Comparison of ENCODE assay signal across 13 cellular contexts in the genomic region with DNA sequence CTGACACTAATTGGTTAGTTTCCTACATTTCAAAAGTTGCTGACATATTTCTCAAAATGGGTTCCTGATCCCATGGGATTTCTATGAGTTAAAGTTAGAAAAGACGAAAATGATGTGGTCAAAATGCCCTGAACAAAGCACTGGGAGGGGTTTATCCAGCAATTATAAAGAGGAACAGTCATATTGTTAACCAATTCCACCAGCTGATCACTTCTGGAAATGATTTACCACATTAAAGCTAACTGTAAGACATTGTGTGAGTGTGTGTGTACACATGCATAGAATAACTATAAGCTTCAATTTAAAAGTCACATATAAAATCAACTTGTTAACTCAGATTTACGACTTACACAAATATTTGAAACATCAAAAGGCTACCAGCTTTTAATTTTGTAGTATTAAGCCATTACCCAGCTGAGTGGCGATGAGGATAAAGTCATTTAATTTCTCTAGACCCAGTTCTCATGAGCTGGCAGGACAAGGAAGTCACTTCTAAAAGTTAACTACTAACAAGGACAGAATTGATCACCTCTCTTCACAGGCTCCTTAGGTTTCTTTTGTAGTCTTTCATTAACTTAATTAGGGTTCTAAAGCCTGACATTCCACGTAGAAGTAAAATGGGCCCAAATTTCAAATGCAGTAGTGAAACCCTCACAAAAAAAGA. TPM values are rescaled to one million over a fixed set of nuclear protein-coding genes. Genes with fewer than 3 reads are reported as not detected.
DNase-seq lines count a peak whose midpoint lies in the region; ATAC-seq, FAIRE-seq and TF ChIP-seq lines count a peak whose summit lies in the region.
"Had no signal": no experiment of that assay in that cellular context is flagged by ENCODE, and none has a peak within 500 bp of the region (broad histone marks: within the 10 kb centered on the region; RNA-seq: fewer than 3 reads in every experiment).

No MANE protein-coding gene starts in this region.

- H3K79me2 ChIP-seq in GM12878 (ENCODE audit: control insufficient read depth, insufficient read depth, low read length) = peaks cover 5% of the 10 kb centered on the region
- H3K79me2 ChIP-seq in neural progenitor cell (ENCODE audit: low read depth) = no peaks in the 10 kb centered on the region

- 84% methylated on average over 4 of the region's 4 CpGs for WGBS in GM12878 (ENCODE audit: insufficient coverage, insufficient replicate concordance, low lambda C conversion rate, missing lambda C conversion rate)

- POLR2A ChIA-PET in GM12878 (lab: Charles Lee) = interaction anchor here (0.8 to 9.1 kb wide), 11 partner anchors 10 to 100 kb away, joined by 3 to 114 read pairs (median 4); no protein-coding TSS in a partner anchor

- H3K9ac ChIP-seq in GM12878 (ENCODE audit: control insufficient read depth, insufficient read depth, low read length) (no peak overlapping the region), neural progenitor cell (no peak overlapping the region)
- H3K9ac ChIP-seq: KMS-11 had no signal

- H3K4me1 ChIP-seq in GM12878 (ENCODE audit: control insufficient read depth, insufficient read depth, low read length) (peaks cover 18% of the 10 kb centered on the region), neural progenitor cell (peaks cover 37% of the 10 kb centered on the region)
- H3K4me1 ChIP-seq: thyroid gland had no signal

- BruUV-seq in GM12878 (replicated peaks; lab: Mats Ljungman, UMichigan) = no TSS peak

- H3K4me1 Mint-ChIP-seq in neural progenitor cell = peaks cover 6% of the 10 kb centered on the region
- H3K4me1 Mint-ChIP-seq in activated T-helper 1 cell treated with anti-CD3 and anti-CD28 coated beads, Interleukin-12 subunit alpha, Interleukin-12 subunit beta, Interleukin-2, Interleukin-4 antibody, amounts not matched to agents 30 ng/mL and 10 ng/mL and 1 ng/mL, durations not matched to agents 14 hours and 24 hours and 36 hours (ENCODE audit: low read depth) = peaks cover 61% of the 10 kb centered on the region

- TF ChIP-seq CTCF in GM12878 (IDR thresholded peaks at IDR 0.05 in 2 of 3, conservative IDR thresholded peaks at IDR 0.05 in 1 of 3; ENCODE audit: control insufficient read depth in 2 of 3, extremely low read depth in 1 of 3, insufficient read depth in 1 of 3, low read depth in 3 of 3, low read length in 3 of 3) = no peak
- no peak for TF ChIP-seq CTCF in neural progenitor cell (IDR thresholded peaks at IDR 0.05)
- TF ChIP-seq CTCF in GM13976 (IDR thresholded peaks at IDR 0.05; ENCODE audit: borderline replicate concordance, control extremely low read depth, extremely low read depth, insufficient read depth, missing control alignments) = no peak

- no peaks in the 10 kb centered on the region for H3K27me3 Mint-ChIP-seq in neural progenitor cell (ENCODE audit: insufficient read depth, low read depth)
- no peaks in the 10 kb centered on the region for H3K27me3 Mint-ChIP-seq in activated T-helper 1 cell treated with anti-CD3 and anti-CD28 coated beads, Interleukin-12 subunit alpha, Interleukin-12 subunit beta, Interleukin-2, Interleukin-4 antibody, amounts not matched to agents 30 ng/mL and 10 ng/mL and 1 ng/mL, durations not matched to agents 14 hours and 24 hours and 36 hours (ENCODE audit: insufficient read depth)
- H3K27me3 Mint-ChIP-seq: memory B cell had no signal

- H3K4me2 ChIP-seq in GM12878 (ENCODE audit: control insufficient read depth, insufficient read depth) (no peak overlapping the region), neural progenitor cell (peak overlapping the region; percentile 11)
- H3K4me2 ChIP-seq: KMS-11 had no signal

- DNase-seq in GM12878 (ENCODE audit: low read depth, low spot score) = no peak
- DNase-seq in neural progenitor cell (ENCODE audit: low spot score) = no peak
- DNase-seq in GM13976 (ENCODE audit: low spot score) = no peak
- DNase-seq in activated T-helper 1 cell treated with anti-CD3 and anti-CD28 coated beads, Interleukin-12 subunit alpha, Interleukin-12 subunit beta, Interleukin-2, Interleukin-4 antibody, amounts not matched to agents 30 ng/mL and 10 ng/mL and 1 ng/mL, durations not matched to agents 14 hours and 24 hours and 36 hours (ENCODE audit: low spot score) = no peak
- no peak for DNase-seq in effector CD8-positive, alpha-beta T cell (lab: John Stamatoyannopoulos, UW)
- DNase-seq: activated naive CD4-positive, alpha-beta T cell treated with Interleukin-2 at 50 U/mL for 16 hours; NCI-H446 treated with DMSO at 0.1 percent for 48 hours; thyroid gland had no signal

- peak in 1 of 2 experiments; percentile 67; a peak in 2 of 4 replicates for TF ChIP-seq EP300 in GM12878 (IDR thresholded peaks at IDR 0.05; ENCODE audit: borderline replicate concordance in 1 of 2, control insufficient read depth in 1 of 2, low read depth in 2 of 2, low read length in 2 of 2)

- H3K27ac ChIP-seq in GM12878 (ENCODE audit: control insufficient read depth, insufficient read depth) (no peak overlapping the region), neural progenitor cell (no peak overlapping the region)
- H3K27ac ChIP-seq: KMS-11, thyroid gland had no signal

- no peaks in the 10 kb centered on the region for H3K9me3 Mint-ChIP-seq in neural progenitor cell
- no peaks in the 10 kb centered on the region for H3K9me3 Mint-ChIP-seq in activated T-helper 1 cell treated with anti-CD3 and anti-CD28 coated beads, Interleukin-12 subunit alpha, Interleukin-12 subunit beta, Interleukin-2, Interleukin-4 antibody, amounts not matched to agents 30 ng/mL and 10 ng/mL and 1 ng/mL, durations not matched to agents 14 hours and 24 hours and 36 hours
- H3K9me3 Mint-ChIP-seq: memory B cell had no signal

- H4K20me1 ChIP-seq in GM12878 (ENCODE audit: control insufficient read depth, insufficient read depth) (no peaks in the 10 kb centered on the region), neural progenitor cell (ENCODE audit: low read depth) (no peaks in the 10 kb centered on the region)

- peak; percentile 61 for FAIRE-seq in GM12878 (lab: Jason Lieb, UNC)

- H2AFZ ChIP-seq in GM12878 (ENCODE audit: control insufficient read depth, low read depth, low read length) (peak overlapping the region; percentile 26; the same call in 1 of the 2 replicates), neural progenitor cell (replicated peaks) (no peak overlapping the region)

- no peak overlapping the region for H3K27ac Mint-ChIP-seq in neural progenitor cell
- no peak overlapping the region for H3K27ac Mint-ChIP-seq in activated T-helper 1 cell treated with anti-CD3 and anti-CD28 coated beads, Interleukin-12 subunit alpha, Interleukin-12 subunit beta, Interleukin-2, Interleukin-4 antibody, amounts not matched to agents 30 ng/mL and 10 ng/mL and 1 ng/mL, durations not matched to agents 14 hours and 24 hours and 36 hours
- H3K27ac Mint-ChIP-seq: memory B cell had no signal

- TF ChIP-seq RAD21 in GM12878 (IDR thresholded peaks at IDR 0.05; ENCODE audit: insufficient read depth, low read depth, low read length) = no peak

- CTCF ChIA-PET in GM12878 (lab: Yijun Ruan, JAX) = interaction anchor here (1.0 to 1.6 kb wide), 6 partner anchors 10 to 180 kb away, joined by 3 to 8 read pairs (median 5); no protein-coding TSS in a partner anchor

- peaks cover 0 to 3% of the 10 kb centered on the region in 2 experiments; a peak in 2 of 4 replicates for H3K36me3 ChIP-seq in GM12878 (ENCODE audit: control insufficient read depth in 2 of 2, insufficient read depth in 2 of 2, low read length in 1 of 2)
- H3K36me3 ChIP-seq in neural progenitor cell = no peaks in the 10 kb centered on the region

- H3K36me3 Mint-ChIP-seq in neural progenitor cell = no peaks in the 10 kb centered on the region
- peaks cover 28% of the 10 kb centered on the region for H3K36me3 Mint-ChIP-seq in activated T-helper 1 cell treated with anti-CD3 and anti-CD28 coated beads, Interleukin-12 subunit alpha, Interleukin-12 subunit beta, Interleukin-2, Interleukin-4 antibody, amounts not matched to agents 30 ng/mL and 10 ng/mL and 1 ng/mL, durations not matched to agents 14 hours and 24 hours and 36 hours (ENCODE audit: low read depth)

- H3K4me3 Mint-ChIP-seq in neural progenitor cell = no peak overlapping the region
- H3K4me3 Mint-ChIP-seq in activated T-helper 1 cell treated with anti-CD3 and anti-CD28 coated beads, Interleukin-12 subunit alpha, Interleukin-12 subunit beta, Interleukin-2, Interleukin-4 antibody, amounts not matched to agents 30 ng/mL and 10 ng/mL and 1 ng/mL, durations not matched to agents 14 hours and 24 hours and 36 hours = no peak overlapping the region
- H3K4me3 Mint-ChIP-seq: memory B cell had no signal

- RAD21 ChIA-PET in GM12878 (lab: Charles Lee; ENCODE audit: unreplicated experiment) = interaction anchor here (0.5 to 14.2 kb wide), 14 partner anchors 9 to 136 kb away, joined by 3 to 414 read pairs (median 4); no protein-coding TSS in a partner anchor

- H3K4me3 ChIP-seq in GM12878 (no peak overlapping the region), neural progenitor cell (no peak overlapping the region)
- H3K4me3 ChIP-seq: thyroid gland had no signal

- SMC1A ChIA-PET in GM12878 (lab: Charles Lee; ENCODE audit: uncharacterized antibody, unreplicated experiment) = interaction anchor here (0.7 to 10.5 kb wide), 20 partner anchors 9 to 180 kb away, joined by 3 to 359 read pairs (median 4); no protein-coding TSS in a partner anchor

- H3F3A ChIP-seq in neural progenitor cell (ENCODE audit: low read depth) = no peaks in the 10 kb centered on the region

- H3K27me3 ChIP-seq in GM12878 (replicated peaks in 1 of 2; ENCODE audit: control insufficient read depth in 2 of 2, insufficient read depth in 2 of 2, low read length in 1 of 2) (no peaks in the 10 kb centered on the region), neural progenitor cell (no peaks in the 10 kb centered on the region)
- H3K27me3 ChIP-seq: thyroid gland had no signal

- intact Hi-C loops in GM12878 (cut with micrococcal nuclease; ENCODE audit: unreplicated experiment) = no loop called here
- intact Hi-C loops in activated T-helper 1 cell treated with anti-CD3 and anti-CD28 coated beads, Interleukin-12 subunit alpha, Interleukin-12 subunit beta, Interleukin-2, Interleukin-4 antibody, amounts not matched to agents 30 ng/mL and 10 ng/mL and 1 ng/mL, durations not matched to agents 14 hours and 24 hours and 36 hours (cut with micrococcal nuclease) = no loop called here

- in situ Hi-C loops in GM12878 (cut with MboI) = no loop called here
- in situ Hi-C loops in GM13976 (cut with MboI; ENCODE audit: low sequenced_read_pairs, unreplicated experiment) = no loop called here

- ATAC-seq in GM18907 (IDR thresholded peaks at IDR 0.05; ENCODE audit: unreplicated experiment) (peak; percentile 50), HG03354 (IDR thresholded peaks at IDR 0.05; ENCODE audit: poor library complexity, severe bottlenecking, unreplicated experiment) (peak; percentile 57), GM12878 (peak; percentile 54), HG03159 (IDR thresholded peaks at IDR 0.05; ENCODE audit: unreplicated experiment) (no peak)

- no peak for TF ChIP-seq POLR2A in GM12878 (IDR thresholded peaks at IDR 0.05; ENCODE audit: low read depth, low read length)

- H3K9me3 ChIP-seq in GM12878 (replicated peaks; ENCODE audit: control insufficient read depth, insufficient read depth, low read length) (no peaks in the 10 kb centered on the region), neural progenitor cell (ENCODE audit: low read depth) (no peaks in the 10 kb centered on the region)
- H3K9me3 ChIP-seq: thyroid gland had no signal

RNA-seq across cellular contexts. Expression of a gene that starts 40.4 kb away (rescaled TPM):
- 56.7 and 61.9 TPM in 2 replicates for total RNA-seq in GM12878 (2013; cell fraction: nucleolus; rRNA removed)
- 27.5 and 30.0 TPM in 2 replicates for total RNA-seq in GM12878 (2014; rRNA removed)
- 19.0 and 19.5 TPM in 2 replicates for total RNA-seq in GM12878 (2014; rRNA removed; fragmentation: Illumina TruSeq; extraction: Trizol)
- 25.3 and 26.8 TPM in 2 replicates for total RNA-seq in GM12878 (2021)
- 8.6 TPM for polyA plus RNA-seq in GM12878 (2011; ENCODE audit: low read depth)
- 28.1 and 36.2 TPM in 2 replicates for polyA plus RNA-seq in GM12878 (2011; rRNA removed)
- polyA plus RNA-seq in GM12878 (2011; cell fraction: cytosol; rRNA removed) = 7.8 and 9.9 TPM in 2 replicates
- polyA plus RNA-seq in GM12878 (2011; cell fraction: nucleus; rRNA removed) = 7.3 and 10.1 TPM in 2 replicates
- polyA plus RNA-seq in GM12878 (2012) = 15.8 and 16.6 TPM in 2 replicates
- polyA plus RNA-seq in GM12878 (2014; fragmentation: Illumina TruSeq; extraction: Trizol) = 22.1 and 26.4 TPM in 2 replicates
- 1 to 10 TPM; 8.7 TPM for polyA plus RNA-seq in GM12878 (2014; fragmentation: Nextera tagmentation; extraction: Ambion mirVana)
- polyA plus RNA-seq in GM12878 (2014; rRNA removed) = 14.2 and 15.2 TPM in 2 replicates
- polyA plus RNA-seq in GM12878 (2016; fragmentation: Nextera tagmentation; extraction: Ambion mirVana) = 10 to 100 TPM in 1 of 2 experiments, 1 to 10 TPM in 1; 5.4 to 19.4 TPM
- 10.0 and 13.8 TPM in 2 replicates for polyA minus RNA-seq in GM12878 (2011; rRNA and poly(A)+ RNA removed)
- 6.5 and 8.3 TPM in 2 replicates for polyA minus RNA-seq in GM12878 (2011; cell fraction: cytosol; rRNA and poly(A)+ RNA removed)
- polyA minus RNA-seq in GM12878 (2011; cell fraction: nucleus; rRNA and poly(A)+ RNA removed) = 9.6 and 18.1 TPM in 2 replicates
- total RNA-seq in neural progenitor cell (ENCODE audit: low replicate concordance) = 4.0 and 5.2 TPM in 2 replicates
- total RNA-seq in activated T-helper 1 cell treated with anti-CD3 and anti-CD28 coated beads, Interleukin-12 subunit alpha, Interleukin-12 subunit beta, Interleukin-2, Interleukin-4 antibody, amounts not matched to agents 30 ng/mL and 10 ng/mL and 1 ng/mL, durations not matched to agents 14 hours and 24 hours and 36 hours = 50.1 and 52.4 TPM in 2 replicates
